In the genomic region with DNA sequence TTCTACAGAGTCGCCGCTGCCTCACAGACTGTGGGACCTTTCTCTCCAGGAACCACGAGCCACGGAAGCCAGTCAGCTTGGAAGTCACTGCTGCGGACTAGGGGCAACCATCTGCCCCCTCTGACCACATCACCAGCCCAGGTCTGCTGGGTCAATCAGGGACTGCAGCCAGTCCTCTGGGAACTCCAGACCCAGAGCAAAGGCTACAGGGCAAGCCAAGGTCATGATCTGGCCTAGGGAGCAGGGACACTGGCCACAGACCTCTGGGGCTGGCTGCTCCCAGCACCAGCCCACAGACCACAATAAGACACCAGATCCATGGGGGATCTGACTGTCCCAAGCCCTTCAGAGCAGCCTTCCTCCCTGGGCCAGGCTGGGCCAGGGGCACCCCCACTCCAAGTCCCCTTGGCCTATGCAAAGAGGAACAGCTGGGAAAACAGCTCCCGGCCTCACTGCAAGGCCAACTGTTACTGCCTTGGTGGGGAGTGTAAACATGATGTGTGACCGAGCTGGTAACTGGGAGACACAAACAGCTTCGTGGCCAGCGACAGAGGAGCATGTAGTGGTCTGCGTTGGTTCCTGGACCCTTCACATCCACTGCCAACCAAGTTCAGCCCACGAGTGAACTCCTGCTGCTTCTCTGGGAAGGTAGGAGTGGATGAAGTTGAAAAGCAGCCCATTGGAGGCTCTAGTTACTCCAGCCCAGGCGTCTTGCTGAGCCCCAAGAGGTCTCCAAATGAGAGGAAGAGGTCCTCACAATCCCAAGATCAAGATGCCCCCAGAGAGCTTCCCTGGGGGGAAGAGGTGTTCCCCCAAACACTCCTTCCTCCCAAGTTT, we compare ENCODE assay signal across 2 cellular contexts.
TF ChIP-seq lines count a peak whose summit lies in the region.

No MANE protein-coding gene starts in this region.

TF ChIP-seq in SK-N-SH, 30 proteins besides CTCF, POLR2A, EP300 and RAD21 (continued from another document):
- TF ChIP-seq, protein P1, sequence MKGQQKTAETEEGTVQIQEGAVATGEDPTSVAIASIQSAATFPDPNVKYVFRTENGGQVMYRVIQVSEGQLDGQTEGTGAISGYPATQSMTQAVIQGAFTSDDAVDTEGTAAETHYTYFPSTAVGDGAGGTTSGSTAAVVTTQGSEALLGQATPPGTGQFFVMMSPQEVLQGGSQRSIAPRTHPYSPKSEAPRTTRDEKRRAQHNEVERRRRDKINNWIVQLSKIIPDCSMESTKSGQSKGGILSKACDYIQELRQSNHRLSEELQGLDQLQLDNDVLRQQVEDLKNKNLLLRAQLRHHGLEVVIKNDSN (IDR thresholded peaks at IDR 0.05; ENCODE audit: borderline replicate concordance, low read depth), result no peak
- TF ChIP-seq MXI1 (IDR thresholded peaks at IDR 0.05; ENCODE audit: low read depth, low read length), result no peak
- no peak for TF ChIP-seq SMC3 (IDR thresholded peaks at IDR 0.05; ENCODE audit: low read depth, low read length)
- no peak for TF ChIP-seq TEAD4 (IDR thresholded peaks at IDR 0.05; ENCODE audit: borderline replicate concordance, insufficient read depth)
- TF ChIP-seq GABPA (IDR thresholded peaks at IDR 0.05; ENCODE audit: low read depth), result no peak
- TF ChIP-seq YY1 (IDR thresholded peaks at IDR 0.05; ENCODE audit: low read depth), result no peak
- no peak for TF ChIP-seq TAF1 (IDR thresholded peaks at IDR 0.05; ENCODE audit: borderline replicate concordance, low read depth, low read length)

TF ChIP-seq in SK-N-SH treated with all-trans-retinoic acid at 6 μM for 48 hours, 23 proteins besides CTCF, POLR2A, EP300 and RAD21 (continued from another document):
- TF ChIP-seq, protein P2, sequence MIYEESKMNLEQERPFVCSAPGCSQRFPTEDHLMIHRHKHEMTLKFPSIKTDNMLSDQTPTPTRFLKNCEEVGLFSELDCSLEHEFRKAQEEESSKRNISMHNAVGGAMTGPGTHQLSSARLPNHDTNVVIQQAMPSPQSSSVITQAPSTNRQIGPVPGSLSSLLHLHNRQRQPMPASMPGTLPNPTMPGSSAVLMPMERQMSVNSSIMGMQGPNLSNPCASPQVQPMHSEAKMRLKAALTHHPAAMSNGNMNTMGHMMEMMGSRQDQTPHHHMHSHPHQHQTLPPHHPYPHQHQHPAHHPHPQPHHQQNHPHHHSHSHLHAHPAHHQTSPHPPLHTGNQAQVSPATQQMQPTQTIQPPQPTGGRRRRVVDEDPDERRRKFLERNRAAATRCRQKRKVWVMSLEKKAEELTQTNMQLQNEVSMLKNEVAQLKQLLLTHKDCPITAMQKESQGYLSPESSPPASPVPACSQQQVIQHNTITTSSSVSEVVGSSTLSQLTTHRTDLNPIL (CRISPR knock-in tag; IDR thresholded peaks at IDR 0.05; ENCODE audit: low read depth), result no peak
- TF ChIP-seq ARNTL (CRISPR knock-in tag; IDR thresholded peaks at IDR 0.05; ENCODE audit: borderline replicate concordance, low read depth) (no peak), ISL1 (CRISPR knock-in tag; IDR thresholded peaks at IDR 0.05) (no peak), SNAI2 (CRISPR knock-in tag; IDR thresholded peaks at IDR 0.05) (no peak), RARB (CRISPR knock-in tag; IDR thresholded peaks at IDR 0.05) (no peak), ESRRG (CRISPR knock-in tag; IDR thresholded peaks at IDR 0.05) (no peak), ZFP3 (CRISPR knock-in tag; IDR thresholded peaks at IDR 0.05) (no peak), TCF4 (CRISPR knock-in tag; IDR thresholded peaks at IDR 0.05; ENCODE audit: borderline replicate concordance) (no peak)
- TF ChIP-seq, protein P3, sequence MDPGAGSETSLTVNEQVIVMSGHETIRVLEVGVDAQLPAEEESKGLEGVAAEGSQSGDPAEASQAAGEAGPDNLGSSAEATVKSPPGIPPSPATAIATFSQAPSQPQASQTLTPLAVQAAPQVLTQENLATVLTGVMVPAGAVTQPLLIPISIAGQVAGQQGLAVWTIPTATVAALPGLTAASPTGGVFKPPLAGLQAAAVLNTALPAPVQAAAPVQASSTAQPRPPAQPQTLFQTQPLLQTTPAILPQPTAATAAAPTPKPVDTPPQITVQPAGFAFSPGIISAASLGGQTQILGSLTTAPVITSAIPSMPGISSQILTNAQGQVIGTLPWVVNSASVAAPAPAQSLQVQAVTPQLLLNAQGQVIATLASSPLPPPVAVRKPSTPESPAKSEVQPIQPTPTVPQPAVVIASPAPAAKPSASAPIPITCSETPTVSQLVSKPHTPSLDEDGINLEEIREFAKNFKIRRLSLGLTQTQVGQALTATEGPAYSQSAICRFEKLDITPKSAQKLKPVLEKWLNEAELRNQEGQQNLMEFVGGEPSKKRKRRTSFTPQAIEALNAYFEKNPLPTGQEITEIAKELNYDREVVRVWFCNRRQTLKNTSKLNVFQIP (CRISPR knock-in tag; IDR thresholded peaks at IDR 0.05; ENCODE audit: borderline replicate concordance, low read depth), result no peak
